ENCODE assay signal across 24 cellular contexts in genomic region chr4:21699437-21699836, GRCh38.
"Had no signal": no experiment of that assay in that cellular context is flagged by ENCODE, and none has a peak within 500 bp of the region (broad histone marks: within the 10 kb centered on the region; RNA-seq: fewer than 3 reads in every experiment).

No MANE protein-coding gene starts in this region.

- H3K4me3 ChIP-seq: breast epithelium, gastroesophageal sphincter, hepatocyte, left lung, ovary, right lobe of liver, upper lobe of left lung had no signal

- DNase-seq: activated CD4-positive, alpha-beta memory T cell treated with anti-CD3 and anti-CD28 coated beads for 36 hours; activated CD4-positive, alpha-beta T cell treated with anti-CD3 and anti-CD28 coated beads for 48 hours; activated CD8-positive, alpha-beta memory T cell treated with anti-CD3 and anti-CD28 coated beads, Interleukin-2, amount 50 U/mL, for 48 hours; activated gamma-delta T cell; activated naive CD4-positive, alpha-beta T cell treated with anti-CD3 and anti-CD28 coated beads, Interleukin-2, amount 10 ng/mL, durations not matched to agents 7 days and 5 days; activated T-cell treated with anti-CD3 and anti-CD28 coated beads, Interleukin-2, amount 50 U/mL, for 24 hours; amygdala; central memory CD4-positive, alpha-beta T cell; effector CD8-positive, alpha-beta T cell; left lung; naive B cell; nephron progenitor cell; ovary; right lobe of liver; stimulated activated CD4-positive, alpha-beta T cell treated with anti-CD3 and anti-CD28 coated beads, Interleukin-12 subunit alpha, Interleukin-12 subunit beta, amount 100 ng/mL, for 4 hours; stimulated activated CD4-positive, alpha-beta T cell treated with anti-CD3 and anti-CD28 coated beads, Interleukin-4, amount 100 ng/mL, for 1 hour; stimulated activated naive CD8-positive, alpha-beta T cell treated with anti-CD3 and anti-CD28 coated beads, Interleukin-15, Interleukin-2, amounts not matched to agents 100 U/mL and 50 U/mL, for 24 hours; substantia nigra; T-helper 1 cell; upper lobe of left lung had no signal

- H3K4me1 ChIP-seq: breast epithelium, gastroesophageal sphincter, left lung, right lobe of liver, upper lobe of left lung had no signal

- H3K9me3 ChIP-seq: breast epithelium, gastroesophageal sphincter, left lung, ovary, right lobe of liver, upper lobe of left lung had no signal

- H3K27ac ChIP-seq: breast epithelium, gastroesophageal sphincter, hepatocyte, left lung, ovary, right lobe of liver, upper lobe of left lung, VCaP had no signal

- H3K27me3 ChIP-seq: breast epithelium, gastroesophageal sphincter, hepatocyte, ovary, right lobe of liver, upper lobe of left lung had no signal

- H3K36me3 ChIP-seq: breast epithelium, gastroesophageal sphincter, left lung, ovary, right lobe of liver, upper lobe of left lung had no signal
